In the genomic region with DNA sequence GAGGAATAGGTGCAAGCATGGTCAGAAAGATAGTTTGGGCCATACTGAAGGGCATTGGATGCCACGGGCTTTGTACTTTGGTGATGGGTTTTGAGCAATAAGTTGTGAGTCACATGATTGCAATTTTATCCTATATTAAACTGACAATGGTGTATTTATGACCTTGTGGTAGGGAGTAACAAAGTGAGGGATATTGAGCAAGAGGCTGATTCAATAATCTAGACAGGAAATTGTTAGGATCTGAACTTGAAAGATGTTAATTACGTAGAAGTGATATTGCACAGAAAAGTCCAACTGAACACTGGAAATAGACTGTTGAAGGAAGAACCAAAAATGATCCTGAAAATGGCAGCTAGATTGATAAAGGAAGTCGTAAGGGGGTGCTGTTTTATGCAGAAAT, we compare ENCODE assay signal across 12 cellular contexts. TPM values are rescaled to one million over a fixed set of nuclear protein-coding genes. Genes with fewer than 3 reads are reported as not detected.
DNase-seq lines count a peak whose midpoint lies in the region; ATAC-seq and TF ChIP-seq lines count a peak whose summit lies in the region.
"Had no signal": no experiment of that assay in that cellular context is flagged by ENCODE, and none has a peak within 500 bp of the region (broad histone marks: within the 10 kb centered on the region; RNA-seq: fewer than 3 reads in every experiment).

No MANE protein-coding gene starts in this region.

- H3K27ac ChIP-seq in breast epithelium: no peak overlapping the region
- H3K27ac ChIP-seq in RWPE1: no peak overlapping the region; the same call in 1 of the 2 replicates
- no peak overlapping the region for H3K27ac ChIP-seq in gastrocnemius medialis
- H3K27ac ChIP-seq: ascending aorta had no signal

- intact Hi-C loops in MCF 10A (cut with micrococcal nuclease): no loop called here
- intact Hi-C loops in breast epithelium (cut with DNase I; ENCODE audit: low total_unique reads): no loop called here
- intact Hi-C loops in gastrocnemius medialis (cut with DNase I; ENCODE audit: low total_unique reads): no loop called here

- ATAC-seq in esophagus mucosa (peak; percentile 81), gastrocnemius medialis (no peak)
- ATAC-seq: sciatic nerve had no signal

- H3K9me3 ChIP-seq in breast epithelium (no peaks in the 10 kb centered on the region), gastrocnemius medialis (no peaks in the 10 kb centered on the region)
- H3K9me3 ChIP-seq: ascending aorta had no signal

- H3K9me3 Mint-ChIP-seq in MCF 10A (ENCODE audit: unreplicated experiment): peaks cover 8% of the 10 kb centered on the region

- DNase-seq in MCF 10A (ENCODE audit: unreplicated experiment) (peak; percentile 74), breast epithelium (ENCODE audit: low spot score in 2 of 2) (no peak), RWPE1 (ENCODE audit: low spot score) (peak; percentile 59), gastrocnemius medialis (no peak), ACHN (no peak), GM19238 (ENCODE audit: insufficient read length, low spot score) (no peak)
- no peak for DNase-seq in activated CD4-positive, alpha-beta T cell treated with anti-CD3 and anti-CD28 coated beads, Interleukin-2, amount 50 U/mL, for 4 hours
- DNase-seq: kidney, NCI-H345 had no signal

- H3K27me3 Mint-ChIP-seq in MCF 10A (ENCODE audit: insufficient read depth, unreplicated experiment): no peaks in the 10 kb centered on the region

- TF ChIP-seq CTCF in MCF 10A (IDR thresholded peaks at IDR 0.05; ENCODE audit: unreplicated experiment) (no peak), breast epithelium (IDR thresholded peaks at IDR 0.05) (no peak), RWPE1 (conservative IDR thresholded peaks at IDR 0.05; ENCODE audit: low read depth) (no peak), gastrocnemius medialis (IDR thresholded peaks at IDR 0.05 in 4 of 5, conservative IDR thresholded peaks at IDR 0.05 in 1 of 5) (no peak)

- H3K4me1 ChIP-seq in breast epithelium: no peaks in the 10 kb centered on the region
- H3K4me1 ChIP-seq in gastrocnemius medialis: no peaks in the 10 kb centered on the region
- H3K4me1 ChIP-seq: ascending aorta had no signal

- CTCF ChIA-PET in MCF 10A (lab: Yijun Ruan, JAX) (interaction anchor here (0.6 kb wide), 1 partner anchor 52 kb away, joined by 3 read pairs; no protein-coding TSS in a partner anchor), RWPE1 (lab: Yijun Ruan, JAX) (no interaction called here)

- H3K4me3 ChIP-seq in breast epithelium (no peak overlapping the region), gastrocnemius medialis (no peak overlapping the region)
- H3K4me3 ChIP-seq: ascending aorta had no signal

- H3K27me3 ChIP-seq in breast epithelium (no peaks in the 10 kb centered on the region), gastrocnemius medialis (no peaks in the 10 kb centered on the region)
- H3K27me3 ChIP-seq: ascending aorta had no signal

- peaks cover 22% of the 10 kb centered on the region for H3K4me1 Mint-ChIP-seq in MCF 10A (ENCODE audit: insufficient read depth, unreplicated experiment)

- H3K36me3 ChIP-seq in breast epithelium (no peaks in the 10 kb centered on the region), gastrocnemius medialis (no peaks in the 10 kb centered on the region)
- H3K36me3 ChIP-seq: ascending aorta had no signal

- TF ChIP-seq POLR2A in breast epithelium (IDR thresholded peaks at IDR 0.05) (no peak), gastrocnemius medialis (IDR thresholded peaks at IDR 0.05) (no peak)

- H3K27ac Mint-ChIP-seq in MCF 10A (ENCODE audit: low read depth, unreplicated experiment): peak overlapping the region; percentile 5

- H3K36me3 Mint-ChIP-seq in MCF 10A (ENCODE audit: insufficient read depth, unreplicated experiment): peaks cover 5% of the 10 kb centered on the region

- BruUV-seq in MCF 10A (replicated peaks; lab: Mats Ljungman, UMichigan): no TSS peak

- in situ Hi-C loops in gastrocnemius medialis (cut with MboI; ENCODE audit: low sequenced_read_pairs in 4 of 4) (no loop called here), ACHN (cut with HindIII; ENCODE audit: low pct_ligation_motif_present, low pct_unique_long_range_greater_than_20kb, low sequenced_read_pairs) (no loop called here)

- H3K4me3 Mint-ChIP-seq in MCF 10A (ENCODE audit: unreplicated experiment): no peak overlapping the region

- POLR2A ChIA-PET in MCF 10A (lab: Yijun Ruan, JAX): interaction anchor here (0.7 to 0.9 kb wide), 4 partner anchors 36 to 297 kb away, joined by 3 read pairs; no protein-coding TSS in a partner anchor
- POLR2A ChIA-PET in RWPE1 (lab: Yijun Ruan, JAX; ENCODE audit: low non-redundant PET): no interaction called here

RNA-seq across cellular contexts. Expression of gene TCF4, which starts 46.6 kb away (rescaled TPM):
- total RNA-seq in MCF 10A (2022): 5.1 and 6.2 TPM in 2 replicates
- 100 to 1,000 TPM in 2 of 3 donors, 10 to 100 TPM in 1; 79.6 to 133 (median 114) TPM for total RNA-seq in breast epithelium
- 25.1 TPM for total RNA-seq in esophagus mucosa
- total RNA-seq in gastrocnemius medialis: 10 to 100 TPM; 40.3 to 60.6 (median 53.6) TPM

Comparison
In these comparisons a context has a peak if more than half of its experiments do, and no peak if none do; other contexts are left out.
1. DNase-seq: peak in MCF 10A (single experiment) and RWPE1 (single experiment); none in breast epithelium (0 of 2), gastrocnemius medialis (0 of 2), ACHN (single experiment), activated CD4-positive, alpha-beta T cell treated with anti-CD3 and anti-CD28 coated beads, Interleukin-2, amount 50 U/mL, for 4 hours (0 of 2) and GM19238 (single experiment).